In genomic region chr6:12566618-12567123, GRCh38 we compare ENCODE assay signal across 5 cellular contexts.
"Had no signal": no experiment of that assay in that cellular context is flagged by ENCODE, and none has a peak within 500 bp of the region (broad histone marks: within the 10 kb centered on the region; RNA-seq: fewer than 3 reads in every experiment).

No MANE protein-coding gene starts in this region.

- DNase-seq: GDM1, GF-D8 had no signal

- FAIRE-seq: G401.6, GM12891, GM19239 had no signal
